ENCODE assay signal across 8 cellular contexts in genomic region chr4:77600521-77601451, GRCh38. TPM values are rescaled to one million over a fixed set of nuclear protein-coding genes. Genes with fewer than 3 reads are reported as not detected.
A peak's percentile ranks its signal among the peaks of the same experiment; 100 is the strongest.
DNase-seq lines count a peak whose midpoint lies in the region; ATAC-seq, FAIRE-seq and TF ChIP-seq lines count a peak whose summit lies in the region.

No MANE protein-coding gene starts in this region.

- DNase-seq in NCI-H2107 treated with DMSO at 0.1 percent for 48 hours (lab: John Stamatoyannopoulos, UW; ENCODE audit: unreplicated experiment) (peak; percentile 33), NCI-H2107 (lab: John Stamatoyannopoulos, UW) (no peak), NCI-H2029 treated with DMSO at 0.1 percent for 48 hours (lab: John Stamatoyannopoulos, UW) (peak; percentile 38), amniotic epithelial cell (ENCODE audit: low read depth) (peak; percentile 29), kidney (no peak), upper lobe of left lung (peak in 1 of 2 donors; percentile 23)

- FAIRE-seq in kidney (lab: Jason Lieb, UNC): peak; percentile 17

- H3K4me3 ChIP-seq in kidney (ENCODE audit: low read length in 2 of 2) (no peak overlapping the region), upper lobe of left lung (no peak overlapping the region)

- intact Hi-C loops in kidney (cut with DNase I): loop anchor here (10.0 kb wide), 1 partner anchor 216 kb away; no protein-coding TSS in a partner anchor

- no peak overlapping the region for H3K9ac ChIP-seq in kidney (ENCODE audit: low read length in 2 of 2)

- 27 to 30% methylated on average over 6 of the region's 6 CpGs for WGBS in upper lobe of left lung, 2 donors

- TF ChIP-seq POLR2A in upper lobe of left lung (IDR thresholded peaks at IDR 0.05): no peak

- H3K27ac ChIP-seq in kidney (ENCODE audit: low read depth in 2 of 2, low read length in 2 of 2) (no peak overlapping the region), upper lobe of left lung (no peak overlapping the region)

- TF ChIP-seq EP300 in upper lobe of left lung (IDR thresholded peaks at IDR 0.05): no peak

- no peaks in the 10 kb centered on the region for H3K27me3 ChIP-seq in upper lobe of left lung

- no peaks in the 10 kb centered on the region for H3K36me3 ChIP-seq in kidney (ENCODE audit: control insufficient read depth in 1 of 2, insufficient read depth in 2 of 2, low read length in 2 of 2)
- H3K36me3 ChIP-seq in upper lobe of left lung: no peaks in the 10 kb centered on the region

- TF ChIP-seq CTCF in kidney (IDR thresholded peaks at IDR 0.05; ENCODE audit: borderline replicate concordance, extremely low read depth, insufficient read depth) (peak; percentile 77), upper lobe of left lung (IDR thresholded peaks at IDR 0.05) (peak; percentile 24 to 69 (median 59))

- no peaks in the 10 kb centered on the region for H3K9me3 ChIP-seq in kidney (ENCODE audit: control insufficient read depth in 1 of 2, low read length in 2 of 2)
- H3K9me3 ChIP-seq in upper lobe of left lung: no peaks in the 10 kb centered on the region

- no peaks in the 10 kb centered on the region for H3K4me1 ChIP-seq in kidney (ENCODE audit: control insufficient read depth in 1 of 2, insufficient read depth in 1 of 2, low read depth in 1 of 2, low read length in 2 of 2)
- peaks cover 5 to 12% (median 8%) of the 10 kb centered on the region in 4 donors for H3K4me1 ChIP-seq in upper lobe of left lung

- peak; percentile 56 for ATAC-seq in GM21528 (IDR thresholded peaks at IDR 0.05; ENCODE audit: low FRiP score, unreplicated experiment)
- ATAC-seq in upper lobe of left lung (ENCODE audit: low FRiP score in 2 of 2): peak in 1 of 2 donors; percentile 71
- ATAC-seq in HG03159 (IDR thresholded peaks at IDR 0.05; ENCODE audit: unreplicated experiment): no peak

RNA-seq across cellular contexts. Expression of gene CXCL13, which starts 4.8 kb away (rescaled TPM):
- total RNA-seq in kidney (6.5 TPM), upper lobe of left lung (1 to 10 TPM in 2 of 6 donors, under 1 TPM in 3, not detected in 1; 0.52 to 4.7 (median 0.76) TPM)
- polyA plus RNA-seq in kidney (ENCODE audit: insufficient read depth, low read depth, low replicate concordance): not detected

Comparison
In these comparisons a context has a peak if more than half of its experiments do, and no peak if none do; other contexts are left out.
1. DNase-seq: peak in NCI-H2107 treated with DMSO at 0.1 percent for 48 hours (single experiment), NCI-H2029 treated with DMSO at 0.1 percent for 48 hours (single experiment) and amniotic epithelial cell (single experiment); none in NCI-H2107 (single experiment) and kidney (single experiment).